ENCODE assay signal across 17 cellular contexts in genomic region chr9:127279717-127280285, GRCh38. TPM values are rescaled to one million over a fixed set of nuclear protein-coding genes. Genes with fewer than 3 reads are reported as not detected.
DNase-seq lines count a peak whose midpoint lies in the region; ATAC-seq, FAIRE-seq and TF ChIP-seq lines count a peak whose summit lies in the region.
"Had no signal": no experiment of that assay in that cellular context is flagged by ENCODE, and none has a peak within 500 bp of the region (broad histone marks: within the 10 kb centered on the region; RNA-seq: fewer than 3 reads in every experiment).

No MANE protein-coding gene starts in this region.

- H3K36me3 Mint-ChIP-seq in activated naive CD4-positive, alpha-beta T cell treated with anti-CD3 and anti-CD28 coated beads, Interleukin-2, amount 50 U/mL, for 72 hours, result no peaks in the 10 kb centered on the region

- no peaks in the 10 kb centered on the region for H3K9me3 Mint-ChIP-seq in activated naive CD4-positive, alpha-beta T cell treated with anti-CD3 and anti-CD28 coated beads, Interleukin-2, amount 50 U/mL, for 72 hours

- peak; percentile 16 for DNase-seq in D721Med (ENCODE audit: insufficient read length, low spot score)
- DNase-seq in GM19239 (ENCODE audit: insufficient read length, low spot score), result no peak
- peak; percentile 41 for DNase-seq in NCI-H69 (lab: John Stamatoyannopoulos, UW)
- DNase-seq in activated naive CD4-positive, alpha-beta T cell treated with anti-CD3 and anti-CD28 coated beads, Interleukin-2, amount 50 U/mL, for 16 hours, result no peak
- no peak for DNase-seq in activated naive CD4-positive, alpha-beta T cell (lab: John Stamatoyannopoulos, UW)
- no peak for DNase-seq in activated naive CD4-positive, alpha-beta T cell treated with anti-CD3 and anti-CD28 coated beads, Interleukin-2, amount 50 U/mL, for 72 hours (ENCODE audit: low spot score in 2 of 2)
- DNase-seq: activated CD4-positive, alpha-beta T cell treated with anti-CD3 and anti-CD28 coated beads, Interleukin-2, amount 50 U/mL, for 1 hour; activated naive CD4-positive, alpha-beta T cell treated with Interleukin-2 at 50 U/mL for 16 hours; brain microvascular endothelial cell; Caco-2; NCI-H526; Peyer's patch had no signal

- peak overlapping the region; percentile 76 for H3K27ac ChIP-seq in cingulate gyrus (ENCODE audit: low read depth, low read length)
- H3K27ac ChIP-seq: brain microvascular endothelial cell, gastroesophageal sphincter, Peyer's patch had no signal

- ATAC-seq in GM19463 (IDR thresholded peaks at IDR 0.05; ENCODE audit: unreplicated experiment), result no peak
- ATAC-seq in activated naive CD4-positive, alpha-beta T cell treated with anti-CD3 and anti-CD28 coated beads, Interleukin-2, amount 50 U/mL, for 72 hours, result no peak
- ATAC-seq: gastroesophageal sphincter, K562 had no signal

- FAIRE-seq in D721Med (lab: Jason Lieb, UNC) (peak; percentile 91), GM19239 (lab: Jason Lieb, UNC) (peak; percentile 66)
- FAIRE-seq: K562, TTC549 had no signal

- no peak overlapping the region for H3K27ac Mint-ChIP-seq in activated naive CD4-positive, alpha-beta T cell treated with anti-CD3 and anti-CD28 coated beads, Interleukin-2, amount 50 U/mL, for 72 hours

- TF ChIP-seq CTCF in D721Med (IDR thresholded peaks at IDR 0.05; ENCODE audit: insufficient read depth, missing control alignments), result no peak

RNA-seq across cellular contexts. Expression of gene GARNL3, which starts 15.2 kb away (rescaled TPM):
- total RNA-seq in activated naive CD4-positive, alpha-beta T cell treated with anti-CD3 and anti-CD28 coated beads, Interleukin-2, amount 50 U/mL, for 72 hours, result 1 to 10 TPM; 3.5 to 5.4 TPM

Comparison
In these comparisons a context has a peak if more than half of its experiments do, and no peak if none do; other contexts are left out.
1. DNase-seq: peak in D721Med (single experiment) and NCI-H69 (single experiment); none in GM19239 (single experiment), activated naive CD4-positive, alpha-beta T cell treated with anti-CD3 and anti-CD28 coated beads, Interleukin-2, amount 50 U/mL, for 16 hours (single experiment), activated naive CD4-positive, alpha-beta T cell (0 of 4) and activated naive CD4-positive, alpha-beta T cell treated with anti-CD3 and anti-CD28 coated beads, Interleukin-2, amount 50 U/mL, for 72 hours (0 of 2).